Comparison of ENCODE assay signal across 8 cellular contexts in the genomic region with DNA sequence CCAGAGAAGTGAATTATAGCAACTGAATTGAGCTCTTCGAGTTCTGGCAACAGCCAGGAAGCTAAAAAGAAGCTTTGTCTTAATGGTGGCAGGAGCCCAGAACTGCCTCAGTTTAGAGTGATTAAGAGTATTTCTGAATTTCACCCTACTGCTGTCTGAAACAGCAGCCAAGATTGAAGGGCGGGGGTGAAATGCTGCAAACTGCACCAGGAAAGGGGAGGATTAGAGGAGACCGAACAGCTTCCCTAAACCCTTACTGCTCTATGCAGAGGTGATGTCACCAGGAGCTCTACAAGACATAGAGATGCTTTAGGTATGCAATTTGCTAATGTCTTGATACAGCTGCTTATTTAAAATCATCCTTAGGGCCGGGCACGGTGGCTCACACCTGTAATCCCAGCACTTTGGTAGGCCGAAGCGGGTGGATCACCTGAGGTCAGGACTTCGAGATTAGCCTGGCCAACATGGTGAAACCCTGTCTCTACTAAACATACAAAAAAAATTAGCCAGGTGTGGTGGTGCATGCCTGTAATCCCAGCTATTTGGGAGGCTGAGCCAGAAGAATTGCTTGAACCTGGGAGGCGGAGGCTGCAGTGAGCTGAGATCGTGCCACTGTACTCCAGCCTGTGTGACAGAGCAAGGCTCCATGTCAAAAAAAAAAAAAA.
DNase-seq lines count a peak whose midpoint lies in the region; ATAC-seq, FAIRE-seq and TF ChIP-seq lines count a peak whose summit lies in the region.
"Not testable (repeated sequence)": the region's sequence is repeated elsewhere in the genome, so short reads cannot be mapped to it uniquely, and the experiment has no call there.

No MANE protein-coding gene starts in this region.

- peaks cover 10 to 37% of the 10 kb centered on the region in 2 donors for H3K27me3 Mint-ChIP-seq in CD8-positive, alpha-beta memory T cell

- H3K36me3 Mint-ChIP-seq in CD8-positive, alpha-beta memory T cell: peaks cover 0 to 10% (median 0%) of the 10 kb centered on the region in 3 donors

- H3K18ac ChIP-seq in mesenchymal stem cell (ENCODE audit: low read depth in 1 of 2, low read length in 2 of 2): not testable (repeated sequence)

- H2BK5ac ChIP-seq in mesenchymal stem cell (ENCODE audit: low read depth, low read length, poor library complexity, severe bottlenecking): not testable (repeated sequence)

- not testable (repeated sequence) for H3K4ac ChIP-seq in mesenchymal stem cell (ENCODE audit: low read depth in 1 of 2, low read length in 2 of 2)

- H4K8ac ChIP-seq in mesenchymal stem cell (ENCODE audit: low read length): not testable (repeated sequence)

- H2BK120ac ChIP-seq in mesenchymal stem cell (ENCODE audit: low read depth, low read length): not testable (repeated sequence)

- H4K20me1 ChIP-seq in smooth muscle cell (ENCODE audit: low read depth): not testable (repeated sequence)

- not testable (repeated sequence) for DNase-seq in CD8-positive, alpha-beta memory T cell; SK-N-MC (ENCODE audit: low read depth, low spot score); left ventricle myocardium superior; mesenchymal stem cell; smooth muscle cell (lab: John Stamatoyannopoulos, UW; ENCODE audit: unreplicated experiment)
- DNase-seq in astrocyte of the hippocampus (ENCODE audit: low read depth, low spot score) (peak; percentile 57), caudate nucleus (lab: John Stamatoyannopoulos, UW) (peak in 16 of 61 donors; percentile 5 to 50 (median 17)), pancreas (peak in 2 of 6 donors; percentile 27 to 39)

- H3K4me1 ChIP-seq in CD8-positive, alpha-beta memory T cell (ENCODE audit: insufficient read depth, low read length); mesenchymal stem cell (ENCODE audit: control insufficient read depth, insufficient read depth, low read depth, low read length); pancreas; smooth muscle cell (ENCODE audit: low read depth): not testable (repeated sequence)

- not testable (repeated sequence) for H3K9me3 ChIP-seq in CD8-positive, alpha-beta memory T cell (ENCODE audit: low read length); SK-N-MC (ENCODE audit: low read depth, low read length); mesenchymal stem cell (ENCODE audit: control insufficient read depth, low read length); pancreas; smooth muscle cell (replicated peaks; ENCODE audit: low read depth)

- not testable (repeated sequence) for H3K4me2 ChIP-seq in mesenchymal stem cell (ENCODE audit: low read length, poor library complexity, severe bottlenecking)
- H3K4me2 ChIP-seq in smooth muscle cell: peak overlapping the region; percentile 47

- peak overlapping the region; percentile 85 for H3K27ac ChIP-seq in CD8-positive, alpha-beta memory T cell (ENCODE audit: low read depth, low read length)
- not testable (repeated sequence) for H3K27ac ChIP-seq in SK-N-MC; mesenchymal stem cell (ENCODE audit: low read length, poor library complexity, severe bottlenecking); pancreas; smooth muscle cell (ENCODE audit: low read depth)
- H3K27ac ChIP-seq in caudate nucleus (ENCODE audit: low read depth, low read length): peak overlapping the region; percentile 53

- not testable (repeated sequence) for H3K27me3 ChIP-seq in CD8-positive, alpha-beta memory T cell (ENCODE audit: insufficient read depth, low read length, poor library complexity, severe bottlenecking); pancreas; smooth muscle cell (ENCODE audit: low read depth)
- H3K27me3 ChIP-seq in mesenchymal stem cell (ENCODE audit: control insufficient read depth in 1 of 2, insufficient read depth in 1 of 2, low read length in 2 of 2): peaks cover 23 to 51% of the 10 kb centered on the region in 2 experiments

- TF ChIP-seq CTCF in pancreas (IDR thresholded peaks at IDR 0.05); smooth muscle cell (IDR thresholded peaks at IDR 0.05; ENCODE audit: borderline replicate concordance, insufficient read depth, poor library complexity, severe bottlenecking): not testable (repeated sequence)

- H4K91ac ChIP-seq in mesenchymal stem cell (ENCODE audit: low read length): not testable (repeated sequence)

- H3K4me3 ChIP-seq in CD8-positive, alpha-beta memory T cell (ENCODE audit: low read length); mesenchymal stem cell (ENCODE audit: insufficient read depth in 1 of 2, low read depth in 1 of 2, low read length in 2 of 2); pancreas; smooth muscle cell: not testable (repeated sequence)
- peak overlapping the region; percentile 50 for H3K4me3 ChIP-seq in SK-N-MC

- ATAC-seq in left ventricle myocardium superior (peak; percentile 18), pancreas (peak; percentile 30 to 90 (median 70))

- intact Hi-C loops in left ventricle myocardium superior (cut with micrococcal nuclease); pancreas (cut with DNase I): not testable (repeated sequence)

- FAIRE-seq in pancreas (lab: Jason Lieb, UNC): not testable (repeated sequence)

- H3K79me2 ChIP-seq in smooth muscle cell (ENCODE audit: low read depth): not testable (repeated sequence)

- H2AFZ ChIP-seq in mesenchymal stem cell (ENCODE audit: low read depth, low read length); smooth muscle cell (ENCODE audit: low read depth): not testable (repeated sequence)

- not testable (repeated sequence) for H3K27ac Mint-ChIP-seq in CD8-positive, alpha-beta memory T cell

- H3K4me1 Mint-ChIP-seq in CD8-positive, alpha-beta memory T cell: not testable (repeated sequence)

- POLR2A ChIA-PET in CD8-positive, alpha-beta memory T cell (lab: Charles Lee): not testable (repeated sequence)

- not testable (repeated sequence) for H2AK5ac ChIP-seq in mesenchymal stem cell (ENCODE audit: low read length, severe bottlenecking)

- 83% methylated on average over 7 of the region's 10 CpGs for WGBS in mesenchymal stem cell
- 74 to 75% methylated on average over 10 of the region's 10 CpGs for WGBS in pancreas, 2 donors
- WGBS in smooth muscle cell (ENCODE audit: low lambda C conversion rate): 87% methylated on average over 10 of the region's 10 CpGs

- H2BK15ac ChIP-seq in mesenchymal stem cell (ENCODE audit: low read depth, poor library complexity, severe bottlenecking): not testable (repeated sequence)

- H3K79me1 ChIP-seq in mesenchymal stem cell (replicated peaks; ENCODE audit: low read length, poor library complexity, severe bottlenecking): not testable (repeated sequence)

- not testable (repeated sequence) for H3K36me3 ChIP-seq in CD8-positive, alpha-beta memory T cell (ENCODE audit: insufficient read depth, low read length); SK-N-MC (ENCODE audit: insufficient read depth, low read length); mesenchymal stem cell (ENCODE audit: control insufficient read depth in 1 of 2, insufficient read depth in 2 of 2, low read depth in 1 of 2, low read length in 2 of 2); pancreas; smooth muscle cell (ENCODE audit: low read depth)

- not testable (repeated sequence) for H3K14ac ChIP-seq in mesenchymal stem cell (ENCODE audit: low read length in 2 of 2)

- not testable (repeated sequence) for H3F3A ChIP-seq in smooth muscle cell (ENCODE audit: low read depth)

- not testable (repeated sequence) for H3K23ac ChIP-seq in mesenchymal stem cell (ENCODE audit: low read length in 2 of 2)

- H2BK12ac ChIP-seq in mesenchymal stem cell (ENCODE audit: low read length in 2 of 2): not testable (repeated sequence)

- H3K9ac ChIP-seq in SK-N-MC (ENCODE audit: insufficient read length); smooth muscle cell (ENCODE audit: low read depth): not testable (repeated sequence)
- H3K9ac ChIP-seq in mesenchymal stem cell (ENCODE audit: low read length): peak overlapping the region; percentile 34

- not testable (repeated sequence) for H3K4me3 Mint-ChIP-seq in CD8-positive, alpha-beta memory T cell

- CTCF ChIA-PET in CD8-positive, alpha-beta memory T cell (lab: Charles Lee): not testable (repeated sequence)

- not testable (repeated sequence) for H3K9me3 Mint-ChIP-seq in CD8-positive, alpha-beta memory T cell
